ENCODE assay signal across 22 cellular contexts in the genomic region with DNA sequence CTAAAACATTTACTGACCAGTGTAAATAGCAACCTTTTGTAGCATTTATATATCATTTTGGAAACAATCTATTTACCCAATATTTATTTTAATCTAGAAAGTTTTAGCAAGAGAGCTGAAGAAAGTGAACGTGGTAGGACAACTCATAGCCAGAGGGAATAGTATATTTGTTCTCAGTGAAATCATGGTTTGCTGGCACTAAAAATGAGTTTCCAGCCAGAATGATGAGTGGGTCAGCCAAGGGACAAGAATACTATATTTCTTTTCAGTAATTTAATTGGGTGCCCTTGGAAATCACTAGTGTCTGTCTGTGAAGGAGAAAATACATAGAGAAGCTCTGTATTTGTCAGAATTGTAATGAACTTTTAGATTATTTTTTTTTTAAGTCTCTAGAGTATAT.
DNase-seq lines count a peak whose midpoint lies in the region; ATAC-seq, FAIRE-seq and TF ChIP-seq lines count a peak whose summit lies in the region.
"Had no signal": no experiment of that assay in that cellular context is flagged by ENCODE, and none has a peak within 500 bp of the region (broad histone marks: within the 10 kb centered on the region; RNA-seq: fewer than 3 reads in every experiment).

No MANE protein-coding gene starts in this region.

- H3K4me1 Mint-ChIP-seq in activated T-helper 2 cell treated with anti-CD3 and anti-CD28 coated beads, Interferon-gamma antibody, Interleukin-2, Interleukin-4, amounts not matched to agents 10 μg/mL and 5 μg/mL and 100 μg/mL, durations not matched to agents 14 hours and 24 hours and 36 hours (ENCODE audit: low read depth) = no peaks in the 10 kb centered on the region
- H3K4me1 Mint-ChIP-seq: CD14-positive monocyte had no signal

- H3K9ac ChIP-seq in IMR-90 (ENCODE audit: low read depth, low read length) (no peak overlapping the region), colonic mucosa (ENCODE audit: low read depth in 2 of 2, low read length in 2 of 2) (no peak overlapping the region), HepG2 (ENCODE audit: insufficient read depth, low read depth, low read length) (no peak overlapping the region), smooth muscle cell (ENCODE audit: low read depth) (no peak overlapping the region)

- H3K27ac ChIP-seq in IMR-90 (ENCODE audit: insufficient read depth, low read length) = no peak overlapping the region
- peak overlapping the region; percentile 34 for H3K27ac ChIP-seq in colonic mucosa
- H3K27ac ChIP-seq in HepG2 (ENCODE audit: extremely low read length, insufficient read depth, low read length) = no peak overlapping the region
- no peak overlapping the region for H3K27ac ChIP-seq in smooth muscle cell (ENCODE audit: low read depth)
- H3K27ac ChIP-seq in brain microvascular endothelial cell = no peak overlapping the region

- POLR2A ChIA-PET in IMR-90 (lab: Charles Lee; ENCODE audit: unreplicated experiment) = no interaction called here
- POLR2A ChIA-PET in HepG2 (lab: Yijun Ruan, JAX) = no interaction called here

- no peak overlapping the region for H3K14ac ChIP-seq in IMR-90 (replicated peaks; ENCODE audit: low read depth, low read length)

- intact Hi-C loops in IMR-90 (cut with micrococcal nuclease) (no loop called here), colonic mucosa (cut with DNase I) (no loop called here), HepG2 (cut with micrococcal nuclease; ENCODE audit: unreplicated experiment) (no loop called here)
- intact Hi-C loops in activated T-helper 2 cell treated with anti-CD3 and anti-CD28 coated beads, Interferon-gamma antibody, Interleukin-2, Interleukin-4, amounts not matched to agents 10 μg/mL and 5 μg/mL and 100 μg/mL, durations not matched to agents 14 hours and 24 hours and 36 hours (cut with micrococcal nuclease) = no loop called here

- ATAC-seq in IMR-90 (ENCODE audit: low read depth) (no peak; the same call in 1 of the 2 replicates), HepG2 (no peak), HG03571 (IDR thresholded peaks at IDR 0.05; ENCODE audit: unreplicated experiment) (no peak)
- ATAC-seq: activated CD8-positive, alpha-beta T cell treated with anti-CD3 and anti-CD28 coated beads for 36 hours had no signal

- TF ChIP-seq POLR2A in IMR-90 (IDR thresholded peaks at IDR 0.05; ENCODE audit: low read depth, low read length) (no peak), HepG2 (IDR thresholded peaks at IDR 0.05; ENCODE audit: insufficient read depth in 1 of 2, low read depth in 2 of 2, low read length in 2 of 2) (no peak)

- H3K79me2 ChIP-seq in HepG2 (ENCODE audit: insufficient read depth, low read length) = no peaks in the 10 kb centered on the region
- no peaks in the 10 kb centered on the region for H3K79me2 ChIP-seq in smooth muscle cell (ENCODE audit: low read depth)

- no peak overlapping the region for H3K18ac ChIP-seq in IMR-90 (ENCODE audit: low read depth, low read length)

- H3K36me3 ChIP-seq in IMR-90 (ENCODE audit: control insufficient read depth, insufficient read depth, low read length) = no peaks in the 10 kb centered on the region
- H3K36me3 ChIP-seq in colonic mucosa = no peaks in the 10 kb centered on the region
- no peaks in the 10 kb centered on the region for H3K36me3 ChIP-seq in HepG2 (replicated peaks in 1 of 2; ENCODE audit: control insufficient read depth in 1 of 2, insufficient read depth in 2 of 2, low read length in 2 of 2)
- no peaks in the 10 kb centered on the region for H3K36me3 ChIP-seq in smooth muscle cell (ENCODE audit: low read depth)
- no peaks in the 10 kb centered on the region for H3K36me3 ChIP-seq in brain microvascular endothelial cell (replicated peaks)

- no peaks in the 10 kb centered on the region; the same call in 1 of the 2 replicates for H3K9me1 ChIP-seq in IMR-90 (ENCODE audit: insufficient read depth, low read length)

- in situ Hi-C loops in IMR-90 (cut with MboI; ENCODE audit: low sequenced_read_pairs) = no loop called here
- in situ Hi-C loops in HepG2 (cut with HindIII; ENCODE audit: extremely low pct_ligation_motif_present, low pct_unique_long_range_greater_than_20kb) = no loop called here
- in situ Hi-C loops in brain microvascular endothelial cell (cut with HindIII; ENCODE audit: low pct_ligation_motif_present, low sequenced_read_pairs) = no loop called here

- H3K9me3 Mint-ChIP-seq in activated T-helper 2 cell treated with anti-CD3 and anti-CD28 coated beads, Interferon-gamma antibody, Interleukin-2, Interleukin-4, amounts not matched to agents 10 μg/mL and 5 μg/mL and 100 μg/mL, durations not matched to agents 14 hours and 24 hours and 36 hours = no peaks in the 10 kb centered on the region
- H3K9me3 Mint-ChIP-seq: activated CD8-positive, alpha-beta T cell treated with anti-CD3 and anti-CD28 coated beads for 36 hours; dendritic cell treated with granulocyte-macrophage colony-stimulating factor and Interleukin-4, amounts not matched to agents 40 ng/mL and 50 ng/mL, for 4 days had no signal

- no peak overlapping the region for H2BK15ac ChIP-seq in IMR-90 (ENCODE audit: low read depth, low read length)

- H3K4me2 ChIP-seq in IMR-90 (ENCODE audit: low read depth, low read length) (no peak overlapping the region), HepG2 (ENCODE audit: low read depth, low read length) (peak overlapping the region; percentile 71; the same call in 1 of the 2 replicates), smooth muscle cell (peak overlapping the region; percentile 40)

- dilution Hi-C loops in IMR-90 (cut with HindIII; ENCODE audit: low sequenced_read_pairs, unreplicated experiment) = no loop called here

- H2AFZ ChIP-seq in IMR-90 (replicated peaks; ENCODE audit: low read length, poor library complexity) (no peak overlapping the region), HepG2 (ENCODE audit: low read length) (no peak overlapping the region), smooth muscle cell (ENCODE audit: low read depth) (peak overlapping the region; percentile 6)

- H3K4me3 Mint-ChIP-seq in activated T-helper 2 cell treated with anti-CD3 and anti-CD28 coated beads, Interferon-gamma antibody, Interleukin-2, Interleukin-4, amounts not matched to agents 10 μg/mL and 5 μg/mL and 100 μg/mL, durations not matched to agents 14 hours and 24 hours and 36 hours (ENCODE audit: low read depth) = no peak overlapping the region
- H3K4me3 Mint-ChIP-seq: activated CD8-positive, alpha-beta T cell treated with anti-CD3 and anti-CD28 coated beads for 36 hours; CD14-positive monocyte; dendritic cell treated with granulocyte-macrophage colony-stimulating factor and Interleukin-4, amounts not matched to agents 40 ng/mL and 50 ng/mL, for 4 days had no signal

- no peak for TF ChIP-seq CTCF in IMR-90 (conservative IDR thresholded peaks at IDR 0.05; ENCODE audit: low read depth, low read length)
- TF ChIP-seq CTCF in colonic mucosa (IDR thresholded peaks at IDR 0.05) = no peak
- TF ChIP-seq CTCF in HepG2 (CRISPR knock-in tag; IDR thresholded peaks at IDR 0.05) = no peak
- TF ChIP-seq CTCF in smooth muscle cell (IDR thresholded peaks at IDR 0.05; ENCODE audit: borderline replicate concordance, insufficient read depth, poor library complexity, severe bottlenecking) = no peak
- TF ChIP-seq CTCF in brain microvascular endothelial cell (IDR thresholded peaks at IDR 0.05; ENCODE audit: low read depth, low read length, missing control alignments) = no peak

- peaks cover 20% of the 10 kb centered on the region for H3K27me3 Mint-ChIP-seq in activated T-helper 2 cell treated with anti-CD3 and anti-CD28 coated beads, Interferon-gamma antibody, Interleukin-2, Interleukin-4, amounts not matched to agents 10 μg/mL and 5 μg/mL and 100 μg/mL, durations not matched to agents 14 hours and 24 hours and 36 hours (ENCODE audit: low read depth)

- no peaks in the 10 kb centered on the region for H3K9me3 ChIP-seq in IMR-90 (ENCODE audit: control insufficient read depth, insufficient read depth, low read length)
- H3K9me3 ChIP-seq in colonic mucosa = no peaks in the 10 kb centered on the region
- no peaks in the 10 kb centered on the region for H3K9me3 ChIP-seq in HepG2 (ENCODE audit: low read length)
- H3K9me3 ChIP-seq in smooth muscle cell (replicated peaks; ENCODE audit: low read depth) = no peaks in the 10 kb centered on the region

- no peak overlapping the region for H3K4ac ChIP-seq in IMR-90 (ENCODE audit: low read depth, low read length)

- H3K79me1 ChIP-seq in IMR-90 (ENCODE audit: low read depth in 1 of 2, low read length in 2 of 2) = no peaks in the 10 kb centered on the region

- H3K4me3 ChIP-seq in IMR-90 (ENCODE audit: insufficient read depth, low read depth, low read length) (no peak overlapping the region), colonic mucosa (no peak overlapping the region), HepG2 (replicated peaks in 1 of 3; ENCODE audit: insufficient read depth in 1 of 3, low read depth in 2 of 3, low read length in 3 of 3) (no peak overlapping the region; a peak in 1 of 6 replicates), smooth muscle cell (no peak overlapping the region), brain microvascular endothelial cell (ENCODE audit: low read depth, low read length) (no peak overlapping the region)
- H3K4me3 ChIP-seq: lung had no signal

- H3K4me1 ChIP-seq in IMR-90 (ENCODE audit: control insufficient read depth, insufficient read depth, low read length) = no peaks in the 10 kb centered on the region
- no peaks in the 10 kb centered on the region for H3K4me1 ChIP-seq in colonic mucosa
- peaks cover 17% of the 10 kb centered on the region for H3K4me1 ChIP-seq in HepG2 (ENCODE audit: insufficient read depth, low read length)
- H3K4me1 ChIP-seq in smooth muscle cell (ENCODE audit: low read depth) = no peaks in the 10 kb centered on the region

- no peaks in the 10 kb centered on the region for H3K36me3 Mint-ChIP-seq in activated T-helper 2 cell treated with anti-CD3 and anti-CD28 coated beads, Interferon-gamma antibody, Interleukin-2, Interleukin-4, amounts not matched to agents 10 μg/mL and 5 μg/mL and 100 μg/mL, durations not matched to agents 14 hours and 24 hours and 36 hours (ENCODE audit: low read depth)
- H3K36me3 Mint-ChIP-seq: CD14-positive monocyte had no signal

- CTCF ChIA-PET in IMR-90 (lab: Yijun Ruan, JAX) (interaction anchor here (0.7 kb wide), 1 partner anchor 22 kb away, joined by 4 read pairs; no protein-coding TSS in a partner anchor), HepG2 (lab: Yijun Ruan, JAX; ENCODE audit: low intra/inter-chr PET ratio, low total read pairs) (no interaction called here)

- no peak overlapping the region for H2BK120ac ChIP-seq in IMR-90 (ENCODE audit: low read depth, low read length)

- FAIRE-seq in HepG2 (lab: Jason Lieb, UNC) = no peak
- FAIRE-seq: frontal cortex had no signal

- no peak overlapping the region for H2BK20ac ChIP-seq in IMR-90 (ENCODE audit: low read depth, low read length)

- H4K91ac ChIP-seq in IMR-90 (ENCODE audit: insufficient read depth, low read depth, low read length) = no peak overlapping the region

- peak; percentile 38 for DNase-seq in IMR-90
- no peak for DNase-seq in colonic mucosa
- DNase-seq in HepG2 (ENCODE audit: low spot score) = no peak
- no peak for DNase-seq in smooth muscle cell (lab: John Stamatoyannopoulos, UW; ENCODE audit: unreplicated experiment)
- no peak for DNase-seq in OCI-M2 (lab: John Stamatoyannopoulos, UW; ENCODE audit: unreplicated experiment)
- DNase-seq in brain microvascular endothelial cell = no peak
- DNase-seq in activated T-helper 2 cell treated with anti-CD3 and anti-CD28 coated beads, Interferon-gamma antibody, Interleukin-2, Interleukin-4, amounts not matched to agents 10 μg/mL and 5 μg/mL and 100 μg/mL, durations not matched to agents 14 hours and 24 hours and 36 hours (ENCODE audit: low spot score) = no peak
- DNase-seq: activated CD8-positive, alpha-beta T cell treated with anti-CD3 and anti-CD28 coated beads for 36 hours; activated gamma-delta T cell; activated T-cell treated with anti-CD3 and anti-CD28 coated beads for 4 hours; H7; NCI-H526; occipital lobe; Right ventricle myocardium superior; stimulated activated CD4-positive, alpha-beta T cell treated with anti-CD3 and anti-CD28 coated beads, Interleukin-15, amount 100 ng/mL, for 24 hours; stimulated activated CD8-positive, alpha-beta memory T cell treated with anti-CD3 and anti-CD28 coated beads, Interleukin-4, amount 100 ng/mL, for 48 hours; SW 1271 had no signal

- H2BK5ac ChIP-seq in IMR-90 (ENCODE audit: low read depth, low read length, poor library complexity, severe bottlenecking) = no peak overlapping the region

- no peak overlapping the region for H4K8ac ChIP-seq in IMR-90 (ENCODE audit: low read depth in 2 of 2, low read length in 2 of 2)

- H3K56ac ChIP-seq in IMR-90 (ENCODE audit: extremely low read depth, insufficient read depth, low read length) = no peak overlapping the region

- BruUV-seq in IMR-90 (replicated peaks; lab: Mats Ljungman, UMichigan) (no TSS peak), HepG2 (replicated peaks; lab: Mats Ljungman, UMichigan) (no TSS peak)

- H4K20me1 ChIP-seq in IMR-90 (ENCODE audit: insufficient read depth, low read length) = no peaks in the 10 kb centered on the region
- H4K20me1 ChIP-seq in HepG2 (ENCODE audit: insufficient read depth, low read length) = no peaks in the 10 kb centered on the region
- H4K20me1 ChIP-seq in smooth muscle cell (ENCODE audit: low read depth) = no peaks in the 10 kb centered on the region

- TF ChIP-seq EP300 in HepG2 (IDR thresholded peaks at IDR 0.05; ENCODE audit: low read depth in 2 of 2, low read length in 2 of 2) (no peak), HepG2 (CRISPR knock-in tag; IDR thresholded peaks at IDR 0.05; ENCODE audit: borderline replicate concordance) (no peak)

- no peak overlapping the region for H2AK9ac ChIP-seq in IMR-90 (replicated peaks; ENCODE audit: low read depth, low read length, poor library complexity)

- H3K23ac ChIP-seq in IMR-90 (ENCODE audit: low read depth, low read length) = no peak overlapping the region

- H4K5ac ChIP-seq in IMR-90 (ENCODE audit: low read depth, low read length) = no peak overlapping the region

- no peaks in the 10 kb centered on the region for H3F3A ChIP-seq in smooth muscle cell (ENCODE audit: low read depth)

- TF ChIP-seq RAD21 in IMR-90 (IDR thresholded peaks at IDR 0.05; ENCODE audit: low read length) (no peak), HepG2 (CRISPR knock-in tag; IDR thresholded peaks at IDR 0.05) (no peak)

- WGBS in IMR-90 (ENCODE audit: extremely low coverage in 2 of 2, insufficient read length in 1 of 2), 2 experiments = no CpG with 5 or more reads among the region's 1 CpG
- 51% methylated on average over 1 of the region's 1 CpG for WGBS in HepG2 (ENCODE audit: low lambda C conversion rate)
- WGBS in smooth muscle cell (ENCODE audit: low lambda C conversion rate) = 93% methylated on average over 1 of the region's 1 CpG

- no peak overlapping the region for H3K27ac Mint-ChIP-seq in activated T-helper 2 cell treated with anti-CD3 and anti-CD28 coated beads, Interferon-gamma antibody, Interleukin-2, Interleukin-4, amounts not matched to agents 10 μg/mL and 5 μg/mL and 100 μg/mL, durations not matched to agents 14 hours and 24 hours and 36 hours
- H3K27ac Mint-ChIP-seq: activated CD8-positive, alpha-beta T cell treated with anti-CD3 and anti-CD28 coated beads for 36 hours; CD14-positive monocyte; dendritic cell treated with granulocyte-macrophage colony-stimulating factor and Interleukin-4, amounts not matched to agents 40 ng/mL and 50 ng/mL, for 4 days had no signal

- no peak overlapping the region for H2AK5ac ChIP-seq in IMR-90 (ENCODE audit: low read depth, low read length)

- H3K27me3 ChIP-seq in IMR-90 (ENCODE audit: control insufficient read depth, insufficient read depth, low read length) = no peaks in the 10 kb centered on the region
- H3K27me3 ChIP-seq in colonic mucosa = no peaks in the 10 kb centered on the region
- no peaks in the 10 kb centered on the region for H3K27me3 ChIP-seq in HepG2 (ENCODE audit: control insufficient read depth in 1 of 2, insufficient read depth in 2 of 2, low read length in 2 of 2)
- H3K27me3 ChIP-seq in smooth muscle cell (ENCODE audit: low read depth) = no peaks in the 10 kb centered on the region
- no peaks in the 10 kb centered on the region for H3K27me3 ChIP-seq in brain microvascular endothelial cell (replicated peaks)
